Comparison of ENCODE assay signal across 28 cellular contexts in the genomic region with DNA sequence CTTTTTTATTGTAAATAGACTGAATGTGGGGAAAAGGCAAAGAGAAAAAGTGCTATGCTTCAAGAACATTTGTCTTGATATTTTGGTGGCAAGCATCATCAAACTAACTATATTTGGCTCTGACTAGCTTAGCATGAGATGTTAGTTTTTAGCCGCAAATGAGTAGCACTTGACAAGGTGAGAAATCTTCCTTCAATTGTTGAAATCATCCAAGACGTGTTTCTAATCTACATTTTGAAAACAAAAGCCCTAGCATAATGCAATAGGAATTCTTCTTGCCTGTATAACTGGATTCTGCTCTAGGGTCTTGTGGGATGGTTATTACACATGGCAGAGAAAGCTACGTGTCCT.
DNase-seq lines count a peak whose midpoint lies in the region; ATAC-seq and TF ChIP-seq lines count a peak whose summit lies in the region.
"Had no signal": no experiment of that assay in that cellular context is flagged by ENCODE, and none has a peak within 500 bp of the region (broad histone marks: within the 10 kb centered on the region; RNA-seq: fewer than 3 reads in every experiment).

No MANE protein-coding gene starts in this region.

- H3K27me3 ChIP-seq in breast epithelium (no peaks in the 10 kb centered on the region), mammary epithelial cell (ENCODE audit: insufficient read depth, low read length) (no peaks in the 10 kb centered on the region), hepatocyte (no peaks in the 10 kb centered on the region), tibial artery (no peaks in the 10 kb centered on the region), smooth muscle cell (ENCODE audit: low read depth) (peaks cover 4% of the 10 kb centered on the region)
- H3K27me3 ChIP-seq: BLaER1 treated with 17β-estradiol and CSF1 and Interleukin-3, amounts not matched to agents 10 nM and 100 nM; heart right ventricle; neural progenitor cell had no signal

- intact Hi-C loops in breast epithelium (cut with DNase I; ENCODE audit: low total_unique reads) (no loop called here), mammary epithelial cell (cut with micrococcal nuclease) (no loop called here), tibial artery (cut with DNase I; ENCODE audit: low total_unique reads) (no loop called here)

- no peak for ATAC-seq in GM21528 (IDR thresholded peaks at IDR 0.05; ENCODE audit: low FRiP score, unreplicated experiment)
- no peak for ATAC-seq in HG03097 (IDR thresholded peaks at IDR 0.05; ENCODE audit: low FRiP score, unreplicated experiment)
- ATAC-seq: activated CD8-positive, alpha-beta T cell treated with anti-CD3 and anti-CD28 coated beads, Interleukin-2, amount 10 ng/mL, durations not matched to agents 7 days and 5 days; effector memory CD8-positive, alpha-beta T cell; heart right ventricle had no signal

- no peak for DNase-seq in breast epithelium (ENCODE audit: low spot score in 2 of 2)
- no peak for DNase-seq in mammary epithelial cell
- no peak for DNase-seq in hepatocyte (ENCODE audit: low spot score)
- no peak for DNase-seq in tibial artery
- DNase-seq in smooth muscle cell (lab: John Stamatoyannopoulos, UW; ENCODE audit: unreplicated experiment): no peak
- DNase-seq: activated CD8-positive, alpha-beta T cell treated with anti-CD3 and anti-CD28 coated beads, Interleukin-2, amount 10 ng/mL, durations not matched to agents 7 days and 5 days; amygdala; effector memory CD8-positive, alpha-beta T cell; foreskin fibroblast; H9; heart right ventricle; Karpas-422; mesendoderm; NCI-H1417 treated with DMSO at 0.1 percent for 48 hours; NCI-H2029 treated with DMSO at 0.1 percent for 48 hours; NCI-H524 treated with DMSO at 0.1 percent for 48 hours; SIG-M5; stimulated activated CD4-positive, alpha-beta T cell treated with anti-CD3 and anti-CD28 coated beads, Interleukin-4, amount 100 ng/mL, for 24 hours had no signal

- H3K4me3 ChIP-seq in breast epithelium: no peak overlapping the region
- no peak overlapping the region for H3K4me3 ChIP-seq in mammary epithelial cell (replicated peaks in 1 of 3; ENCODE audit: insufficient read depth in 1 of 3, low read depth in 2 of 3, low read length in 3 of 3)
- no peak overlapping the region for H3K4me3 ChIP-seq in hepatocyte
- H3K4me3 ChIP-seq in tibial artery: no peak overlapping the region
- no peak overlapping the region for H3K4me3 ChIP-seq in smooth muscle cell
- H3K4me3 ChIP-seq: BLaER1 treated with 17β-estradiol and CSF1 and Interleukin-3, amounts not matched to agents 10 nM and 100 nM; heart right ventricle; neural progenitor cell had no signal

- no peaks in the 10 kb centered on the region for H3F3A ChIP-seq in smooth muscle cell (ENCODE audit: low read depth)

- H3K9me3 ChIP-seq in breast epithelium (no peaks in the 10 kb centered on the region), mammary epithelial cell (replicated peaks; ENCODE audit: insufficient read depth, low read length) (no peaks in the 10 kb centered on the region), hepatocyte (ENCODE audit: low read depth) (no peaks in the 10 kb centered on the region), tibial artery (no peaks in the 10 kb centered on the region), smooth muscle cell (replicated peaks; ENCODE audit: low read depth) (no peaks in the 10 kb centered on the region)
- H3K9me3 ChIP-seq: BLaER1 treated with 17β-estradiol and CSF1 and Interleukin-3, amounts not matched to agents 10 nM and 100 nM; heart right ventricle had no signal

- no peak for TF ChIP-seq CTCF in breast epithelium (IDR thresholded peaks at IDR 0.05)
- TF ChIP-seq CTCF in mammary epithelial cell (conservative IDR thresholded peaks at IDR 0.05 in 1 of 2, IDR thresholded peaks at IDR 0.05 in 1 of 2; ENCODE audit: extremely low read depth in 1 of 2, insufficient read depth in 1 of 2, low read depth in 1 of 2, low read length in 2 of 2): no peak
- TF ChIP-seq CTCF in hepatocyte (IDR thresholded peaks at IDR 0.05; ENCODE audit: poor library complexity): no peak
- TF ChIP-seq CTCF in nephron (IDR thresholded peaks at IDR 0.05; ENCODE audit: unreplicated experiment in 3 of 3): no peak
- no peak for TF ChIP-seq CTCF in tibial artery (IDR thresholded peaks at IDR 0.05)
- no peak for TF ChIP-seq CTCF in smooth muscle cell (IDR thresholded peaks at IDR 0.05; ENCODE audit: borderline replicate concordance, insufficient read depth, poor library complexity, severe bottlenecking)

- H4K20me1 ChIP-seq in mammary epithelial cell (ENCODE audit: insufficient read depth, low read length) (no peaks in the 10 kb centered on the region), hepatocyte (ENCODE audit: insufficient read depth, poor library complexity, severe bottlenecking) (no peaks in the 10 kb centered on the region), smooth muscle cell (ENCODE audit: low read depth) (no peaks in the 10 kb centered on the region)
- H4K20me1 ChIP-seq: BLaER1 treated with 17β-estradiol and CSF1 and Interleukin-3, amounts not matched to agents 10 nM and 100 nM had no signal

- TF ChIP-seq POLR2A in breast epithelium (IDR thresholded peaks at IDR 0.05): no peak

- in situ Hi-C loops in mammary epithelial cell (cut with MboI; ENCODE audit: low sequenced_read_pairs in 2 of 2): no loop called here

- H3K27ac ChIP-seq in breast epithelium (peak overlapping the region; percentile 11 to 14), mammary epithelial cell (ENCODE audit: insufficient read depth, low read depth, low read length) (no peak overlapping the region), hepatocyte (peak overlapping the region; percentile 72), tibial artery (peak overlapping the region; percentile 84 to 89), smooth muscle cell (ENCODE audit: low read depth) (no peak overlapping the region)
- H3K27ac ChIP-seq: 22Rv1; BLaER1 treated with 17β-estradiol and CSF1 and Interleukin-3, amounts not matched to agents 10 nM and 100 nM; neural progenitor cell; parathyroid adenoma had no signal

- no peaks in the 10 kb centered on the region for H3K36me3 Mint-ChIP-seq in nephron (ENCODE audit: low read depth)
- H3K36me3 Mint-ChIP-seq: activated naive CD4-positive, alpha-beta T cell treated with anti-CD3 and anti-CD28 coated beads, Interleukin-2, amount 50 U/mL, for 24 hours had no signal

- H3K9me3 Mint-ChIP-seq in nephron: no peaks in the 10 kb centered on the region
- H3K9me3 Mint-ChIP-seq: activated naive CD4-positive, alpha-beta T cell treated with anti-CD3 and anti-CD28 coated beads, Interleukin-2, amount 50 U/mL, for 24 hours; activated T-helper 2 cell treated with anti-CD3 and anti-CD28 coated beads, Interferon-gamma antibody, Interleukin-2, Interleukin-4, amounts not matched to agents 10 μg/mL and 5 μg/mL and 100 μg/mL, durations not matched to agents 14 hours and 24 hours and 36 hours; effector memory CD8-positive, alpha-beta T cell; neural progenitor cell; T-helper 2 cell treated with Interferon-gamma antibody and Interleukin-4, amounts not matched to agents 5 μg/mL and 100 μg/mL, for 36 hours had no signal

- no TSS peak for BruUV-seq in mammary epithelial cell (replicated peaks; lab: Mats Ljungman, UMichigan)

- dilution Hi-C loops in mammary epithelial cell (cut with HindIII; ENCODE audit: low sequenced_read_pairs): no loop called here

- peaks cover 62% of the 10 kb centered on the region for H3K4me1 Mint-ChIP-seq in nephron
- H3K4me1 Mint-ChIP-seq: activated naive CD4-positive, alpha-beta T cell treated with anti-CD3 and anti-CD28 coated beads, Interleukin-2, amount 50 U/mL, for 24 hours had no signal

- H3K79me2 ChIP-seq in mammary epithelial cell (ENCODE audit: insufficient read depth, low read length) (no peaks in the 10 kb centered on the region), hepatocyte (no peaks in the 10 kb centered on the region), smooth muscle cell (ENCODE audit: low read depth) (no peaks in the 10 kb centered on the region)
- H3K79me2 ChIP-seq: parathyroid adenoma had no signal

- peak overlapping the region in 1 of 3 experiments; percentile 38 for H3K4me3 Mint-ChIP-seq in nephron
- H3K4me3 Mint-ChIP-seq: activated CD8-positive, alpha-beta T cell treated with anti-CD3 and anti-CD28 coated beads, Interleukin-2, amount 10 ng/mL, durations not matched to agents 7 days and 5 days; activated naive CD4-positive, alpha-beta T cell treated with anti-CD3 and anti-CD28 coated beads, Interleukin-2, amount 50 U/mL, for 24 hours; effector memory CD8-positive, alpha-beta T cell; H9; neural progenitor cell; T-helper 2 cell treated with Interferon-gamma antibody and Interleukin-4, amounts not matched to agents 5 μg/mL and 100 μg/mL, for 36 hours had no signal

- H3K4me1 ChIP-seq in breast epithelium (peaks cover 0 to 8% of the 10 kb centered on the region in 2 donors), mammary epithelial cell (ENCODE audit: insufficient read depth, low read length) (no peaks in the 10 kb centered on the region), hepatocyte (ENCODE audit: insufficient read depth) (peaks cover 31% of the 10 kb centered on the region), tibial artery (peaks cover 0 to 87% (median 37%) of the 10 kb centered on the region in 4 donors), smooth muscle cell (ENCODE audit: low read depth) (no peaks in the 10 kb centered on the region)
- H3K4me1 ChIP-seq: parathyroid adenoma had no signal

- H3K27me3 Mint-ChIP-seq in nephron (ENCODE audit: low read depth): no peaks in the 10 kb centered on the region

- H2AFZ ChIP-seq in mammary epithelial cell (ENCODE audit: low read depth, low read length) (no peak overlapping the region), hepatocyte (no peak overlapping the region), smooth muscle cell (ENCODE audit: low read depth) (no peak overlapping the region)
- H2AFZ ChIP-seq: neural progenitor cell, parathyroid adenoma had no signal

- CTCF ChIA-PET in mammary epithelial cell (lab: Charles Lee; ENCODE audit: low non-redundant PET): no interaction called here

- peak overlapping the region; percentile 89 to 92 (median 90) for H3K27ac Mint-ChIP-seq in nephron
- H3K27ac Mint-ChIP-seq: activated CD8-positive, alpha-beta T cell treated with anti-CD3 and anti-CD28 coated beads, Interleukin-2, amount 10 ng/mL, durations not matched to agents 7 days and 5 days; activated naive CD4-positive, alpha-beta T cell treated with anti-CD3 and anti-CD28 coated beads, Interleukin-2, amount 50 U/mL, for 24 hours; activated T-helper 2 cell treated with anti-CD3 and anti-CD28 coated beads, Interferon-gamma antibody, Interleukin-2, Interleukin-4, amounts not matched to agents 10 μg/mL and 5 μg/mL and 100 μg/mL, durations not matched to agents 14 hours and 24 hours and 36 hours; effector memory CD8-positive, alpha-beta T cell; neural progenitor cell; T-helper 2 cell treated with Interferon-gamma antibody and Interleukin-4, amounts not matched to agents 5 μg/mL and 100 μg/mL, for 36 hours had no signal

- H3K9me2 ChIP-seq in hepatocyte (replicated peaks; ENCODE audit: insufficient read depth): no peaks in the 10 kb centered on the region

- no peaks in the 10 kb centered on the region for H3K36me3 ChIP-seq in breast epithelium
- H3K36me3 ChIP-seq in mammary epithelial cell (ENCODE audit: insufficient read depth, low read length): no peaks in the 10 kb centered on the region
- no peaks in the 10 kb centered on the region for H3K36me3 ChIP-seq in hepatocyte (replicated peaks; ENCODE audit: insufficient read depth, low read depth)
- no peaks in the 10 kb centered on the region for H3K36me3 ChIP-seq in tibial artery
- H3K36me3 ChIP-seq in smooth muscle cell (ENCODE audit: low read depth): no peaks in the 10 kb centered on the region
- H3K36me3 ChIP-seq: BLaER1 treated with 17β-estradiol and CSF1 and Interleukin-3, amounts not matched to agents 10 nM and 100 nM; heart right ventricle; neural progenitor cell had no signal

- H3K4me2 ChIP-seq in mammary epithelial cell (ENCODE audit: insufficient read depth, low read depth, low read length) (no peak overlapping the region), hepatocyte (peak overlapping the region; percentile 16), smooth muscle cell (no peak overlapping the region)
- H3K4me2 ChIP-seq: BLaER1 treated with 17β-estradiol and CSF1 and Interleukin-3, amounts not matched to agents 10 nM and 100 nM; neural progenitor cell had no signal

- 73% methylated on average over 3 of the region's 3 CpGs for WGBS in mammary epithelial cell (ENCODE audit: low coverage, missing lambda C conversion rate)
- 75% methylated on average over 3 of the region's 3 CpGs for WGBS in hepatocyte (ENCODE audit: low lambda C conversion rate, missing lambda C conversion rate)
- 85% methylated on average over 3 of the region's 3 CpGs for WGBS in smooth muscle cell (ENCODE audit: low lambda C conversion rate)

- H3K9ac ChIP-seq in mammary epithelial cell (ENCODE audit: insufficient read depth, low read length) (no peak overlapping the region), smooth muscle cell (ENCODE audit: low read depth) (no peak overlapping the region)
- H3K9ac ChIP-seq: BLaER1 treated with 17β-estradiol and CSF1 and Interleukin-3, amounts not matched to agents 10 nM and 100 nM; neural progenitor cell; parathyroid adenoma had no signal

Comparison
In these comparisons a context has a peak if more than half of its experiments do, and no peak if none do; other contexts are left out.
1. H3K27ac ChIP-seq: peak in breast epithelium (2 of 2), hepatocyte (single experiment) and tibial artery (2 of 2); none in mammary epithelial cell (single experiment) and smooth muscle cell (single experiment).